Comparison of ENCODE assay signal across 14 cellular contexts in genomic region chr1:201396859-201397464, GRCh38. TPM values are rescaled to one million over a fixed set of nuclear protein-coding genes. Genes with fewer than 3 reads are reported as not detected.
DNase-seq lines count a peak whose midpoint lies in the region; ATAC-seq and TF ChIP-seq lines count a peak whose summit lies in the region.
"Had no signal": no experiment of that assay in that cellular context is flagged by ENCODE, and none has a peak within 500 bp of the region (broad histone marks: within the 10 kb centered on the region; RNA-seq: fewer than 3 reads in every experiment).

No MANE protein-coding gene starts in this region.

- H3K36me3 Mint-ChIP-seq in Calu3 (ENCODE audit: insufficient read depth, unreplicated experiment), result peaks cover 88% of the 10 kb centered on the region

- CTCF ChIA-PET in Calu3 (lab: Charles Lee), result interaction anchor here (0.9 to 2.5 kb wide), 5 partner anchors 9 to 86 kb away, joined by 3 to 8 read pairs (median 5); no protein-coding TSS in a partner anchor

- H3K4me3 Mint-ChIP-seq in Calu3 (ENCODE audit: low read depth, unreplicated experiment), result peak overlapping the region; percentile 87
- H3K4me3 Mint-ChIP-seq: activated naive CD4-positive, alpha-beta T cell treated with anti-CD3 and anti-CD28 coated beads for 36 hours had no signal

- DNase-seq in Calu3 (peak; percentile 91), NCI-H510A treated with DMSO at 0.1 percent for 48 hours (lab: John Stamatoyannopoulos, UW) (peak; percentile 25), islet precursor cell (peak; percentile 72), renal cortical epithelial cell (ENCODE audit: low read depth) (peak; percentile 90), retina (no peak)
- no peak for DNase-seq in stimulated activated CD4-positive, alpha-beta T cell treated with anti-CD3 and anti-CD28 coated beads, Interleukin-4, amount 100 ng/mL, for 24 hours
- DNase-seq: activated CD4-positive, alpha-beta T cell treated with anti-CD3 and anti-CD28 coated beads, Interleukin-2, amount 50 U/mL, for 1 hour; activated naive CD4-positive, alpha-beta T cell treated with anti-CD3 and anti-CD28 coated beads for 36 hours; dermis blood vessel endothelial cell; NCI-H226; SK-N-SH; uterus had no signal

- no peaks in the 10 kb centered on the region for H3K9me3 Mint-ChIP-seq in Calu3 (ENCODE audit: low read depth, unreplicated experiment)
- H3K9me3 Mint-ChIP-seq: activated naive CD4-positive, alpha-beta T cell treated with anti-CD3 and anti-CD28 coated beads for 36 hours had no signal

- intact Hi-C loops in Calu3 (cut with micrococcal nuclease; ENCODE audit: unreplicated experiment), result loop anchor here (1.0 kb wide), 1 partner anchor 9 kb away; no protein-coding TSS in a partner anchor

- H3K27ac Mint-ChIP-seq in Calu3 (ENCODE audit: unreplicated experiment), result peak overlapping the region; percentile 84
- H3K27ac Mint-ChIP-seq: activated naive CD4-positive, alpha-beta T cell treated with anti-CD3 and anti-CD28 coated beads for 36 hours had no signal

- no peak for TF ChIP-seq CTCF in Calu3 (IDR thresholded peaks at IDR 0.05; ENCODE audit: unreplicated experiment)

- ATAC-seq in GM21717 (IDR thresholded peaks at IDR 0.05; ENCODE audit: unreplicated experiment) (no peak), GM18498 (IDR thresholded peaks at IDR 0.05; ENCODE audit: unreplicated experiment) (no peak)

- H3K4me1 Mint-ChIP-seq in Calu3 (ENCODE audit: low read depth, unreplicated experiment), result peaks cover 60% of the 10 kb centered on the region

- H3K27me3 Mint-ChIP-seq in Calu3 (ENCODE audit: unreplicated experiment), result no peaks in the 10 kb centered on the region

- no TSS peak for BruUV-seq in Calu3 (replicated peaks; lab: Mats Ljungman, UMichigan)

RNA-seq across cellular contexts. Expression of gene LAD1, which starts 2.2 kb away (rescaled TPM):
- total RNA-seq in Calu3 (2022) (209 and 244 TPM in 2 replicates), renal cortical epithelial cell (51.6 and 68.6 TPM in 2 replicates)
- total RNA-seq: activated naive CD4-positive, alpha-beta T cell treated with anti-CD3 and anti-CD28 coated beads for 36 hours had no signal

RNA-seq across cellular contexts. Expression of gene TNNT2, which starts 19.5 kb away (rescaled TPM):
- 1.4 and 2.2 TPM in 2 replicates for total RNA-seq in Calu3 (2022)
- 0.25 and 0.69 TPM in 2 replicates for total RNA-seq in renal cortical epithelial cell
- total RNA-seq: activated naive CD4-positive, alpha-beta T cell treated with anti-CD3 and anti-CD28 coated beads for 36 hours; dermis blood vessel endothelial cell had no signal

RNA-seq across cellular contexts. Expression of gene TNNI1, which starts 24.6 kb away (rescaled TPM):
- total RNA-seq in Calu3 (2022) (not detected in 2 replicates), renal cortical epithelial cell (under 0.01 TPM in 1 of 2 replicates, not detected in the other)
- total RNA-seq: activated naive CD4-positive, alpha-beta T cell treated with anti-CD3 and anti-CD28 coated beads for 36 hours; dermis blood vessel endothelial cell had no signal

Comparison
In these comparisons a context has a peak if more than half of its experiments do, and no peak if none do; other contexts are left out.
1. DNase-seq: peak in Calu3 (single experiment), NCI-H510A treated with DMSO at 0.1 percent for 48 hours (single experiment), islet precursor cell (single experiment) and renal cortical epithelial cell (single experiment); none in stimulated activated CD4-positive, alpha-beta T cell treated with anti-CD3 and anti-CD28 coated beads, Interleukin-4, amount 100 ng/mL, for 24 hours (single experiment) and retina (single experiment).